8 cellular contexts compared by ENCODE assay signal in genomic region chr20:407953-408842, GRCh38. TPM values are rescaled to one million over a fixed set of nuclear protein-coding genes. Genes with fewer than 3 reads are reported as not detected.
DNase-seq lines count a peak whose midpoint lies in the region; ATAC-seq and TF ChIP-seq lines count a peak whose summit lies in the region.

Gene RBCK1 (plus strand): TSS chr20:408299. CDS start chr20:408758, 459 bp downstream.

- peak; percentile 92 for DNase-seq in DMS 273 (lab: John Stamatoyannopoulos, UW; ENCODE audit: unreplicated experiment)
- DNase-seq in PC-3, result peak; percentile 85
- peak; percentile 95 for DNase-seq in activated T-cell treated with anti-CD3 and anti-CD28 coated beads, Interleukin-2, amount 50 U/mL, for 1 hour
- DNase-seq in stimulated activated CD8-positive, alpha-beta memory T cell treated with anti-CD3 and anti-CD28 coated beads, Interleukin-7, amount 100 ng/mL, for 1 hour (ENCODE audit: low read depth in 2 of 2), result peak; percentile 70 to 81

- H3K36me3 ChIP-seq in HUES64 (ENCODE audit: insufficient read depth, low read length) (peaks cover 30% of the 10 kb centered on the region), PC-3 (ENCODE audit: low read depth, low read length) (peaks cover 19% of the 10 kb centered on the region), esophagus (ENCODE audit: control insufficient read depth in 2 of 2, insufficient read depth in 2 of 2, low read length in 1 of 2) (no peaks in the 10 kb centered on the region), muscle layer of colon (ENCODE audit: insufficient read depth, low read length) (peaks cover 17% of the 10 kb centered on the region)

- no peaks in the 10 kb centered on the region for H3F3A ChIP-seq in PC-3 (ENCODE audit: low read length, unreplicated experiment)

- H3K4me2 ChIP-seq in PC-3 (ENCODE audit: low read length), result peak within 1 kb of the TSS; percentile 95

- H3K79me2 ChIP-seq in PC-3 (ENCODE audit: low read length), result peaks cover 51% of the 10 kb centered on the region

- peak within 1 kb of the TSS; percentile 98 for H3K4me3 ChIP-seq in HUES64 (ENCODE audit: low read length)
- H3K4me3 ChIP-seq in PC-3 (ENCODE audit: low read length), result peak within 1 kb of the TSS; percentile 99
- H3K4me3 ChIP-seq in esophagus (ENCODE audit: low read depth in 1 of 2, low read length in 2 of 2), result peak within 1 kb of the TSS; percentile 88 to 97
- H3K4me3 ChIP-seq in muscle layer of colon (ENCODE audit: low read depth in 1 of 2, low read length in 2 of 2), result peak within 1 kb of the TSS; percentile 85 to 98

- H3K27ac ChIP-seq in HUES64 (ENCODE audit: low read depth, low read length) (peak within 1 kb of the TSS; percentile 87), PC-3 (ENCODE audit: low read length) (peak within 1 kb of the TSS; percentile 84), esophagus (ENCODE audit: low read depth in 2 of 2, low read length in 1 of 2) (peak within 1 kb of the TSS; percentile 91 to 95), muscle layer of colon (ENCODE audit: low read depth, low read length) (peak within 1 kb of the TSS; percentile 89)

- no peak for TF ChIP-seq CTCF in PC-3 (conservative IDR thresholded peaks at IDR 0.05; ENCODE audit: low read depth, low read length)

- BruUV-seq in PC-3 (replicated peaks; lab: Mats Ljungman, UMichigan), result no TSS peak

- WGBS in HUES64, result under 1% methylated on average over 77 of the region's 87 CpGs
- WGBS in esophagus, 2 donors, result 0% methylated on average over 49 to 76 of the region's 87 CpGs

- POLR2A ChIA-PET in PC-3 (lab: Charles Lee; ENCODE audit: unreplicated experiment), result interaction anchor here (0.6 to 1.0 kb wide), 5 partner anchors 26 to 859 kb away, joined by 3 to 19 read pairs (median 6); partner anchors contain the start of gene TRIB3

- intact Hi-C loops in PC-3 (cut with micrococcal nuclease), result no loop called here

- CTCF ChIA-PET in PC-3 (lab: Charles Lee), result interaction anchor here (0.6 to 1.2 kb wide), 2 partner anchors 23 to 28 kb away, joined by 3 to 6 read pairs; no protein-coding TSS in a partner anchor

- H3K4me1 ChIP-seq in HUES64 (ENCODE audit: insufficient read depth, low read length) (0 out of 2 replicates have a peak, but pooled peaks cover 5% of the 10 kb centered on the region), PC-3 (ENCODE audit: insufficient read depth, low read length) (peaks cover 28% of the 10 kb centered on the region), esophagus (ENCODE audit: control insufficient read depth in 2 of 2, insufficient read depth in 2 of 2, low read length in 1 of 2) (peaks cover 0 to 9% of the 10 kb centered on the region in 2 donors), muscle layer of colon (ENCODE audit: insufficient read depth, low read length) (peaks cover 21% of the 10 kb centered on the region)

- no peaks in the 10 kb centered on the region for H4K20me1 ChIP-seq in PC-3 (ENCODE audit: low read length)

- ATAC-seq in GM21515 (IDR thresholded peaks at IDR 0.05; ENCODE audit: unreplicated experiment), result peak; percentile 65
- ATAC-seq in PC-3, result peak; percentile 57

- no peaks in the 10 kb centered on the region for H3K9me2 ChIP-seq in PC-3 (replicated peaks; ENCODE audit: low read length)

- peaks cover 6% of the 10 kb centered on the region; the same call in 1 of the 2 replicates for H3K9me3 ChIP-seq in HUES64 (ENCODE audit: insufficient read depth, low read depth, low read length)
- no peaks in the 10 kb centered on the region for H3K9me3 ChIP-seq in PC-3 (ENCODE audit: low read length)
- peaks cover 0 to 2% of the 10 kb centered on the region in 2 donors for H3K9me3 ChIP-seq in esophagus (ENCODE audit: control insufficient read depth in 2 of 2, insufficient read depth in 1 of 2, low read depth in 1 of 2, low read length in 1 of 2)
- no peaks in the 10 kb centered on the region for H3K9me3 ChIP-seq in muscle layer of colon (ENCODE audit: low read length)

- H3K9ac ChIP-seq in HUES64 (ENCODE audit: low read depth, low read length) (peak within 1 kb of the TSS; percentile 88), PC-3 (ENCODE audit: low read length) (peak within 1 kb of the TSS; percentile 98), muscle layer of colon (ENCODE audit: low read length) (peak within 1 kb of the TSS; percentile 82)

- H2AFZ ChIP-seq in PC-3 (ENCODE audit: low read length), result peak within 1 kb of the TSS; percentile 70

- no peaks in the 10 kb centered on the region for H3K27me3 ChIP-seq in HUES64 (ENCODE audit: insufficient read depth, low read length)
- H3K27me3 ChIP-seq in PC-3 (ENCODE audit: low read length), result no peaks in the 10 kb centered on the region
- no peaks in the 10 kb centered on the region for H3K27me3 ChIP-seq in esophagus (ENCODE audit: control insufficient read depth in 1 of 2, insufficient read depth in 2 of 2, low read length in 2 of 2)
- no peaks in the 10 kb centered on the region for H3K27me3 ChIP-seq in muscle layer of colon (ENCODE audit: control insufficient read depth in 1 of 2, insufficient read depth in 2 of 2, low read length in 2 of 2)

RNA-seq across cellular contexts. Expression of gene RBCK1, which starts in this region (rescaled TPM):
- 32.7 TPM for polyA plus RNA-seq in HUES64 (2013, experiment 1 of 2)
- polyA plus RNA-seq in HUES64 (2013, experiment 2 of 2), result 37.1 TPM
- total RNA-seq in PC-3 (2014; rRNA removed), result 115 and 137 TPM in 2 replicates
- polyA plus RNA-seq in esophagus, result 10 to 100 TPM; 58.6 to 86.6 TPM

Comparison
In these comparisons a context has a peak if more than half of its experiments do, and no peak if none do; other contexts are left out.
1. Peak in every context shown above with its lines: DNase-seq, ATAC-seq, H3K4me3 ChIP-seq and H3K27ac ChIP-seq.